Comparison of ENCODE assay signal across 18 cellular contexts in the genomic region with DNA sequence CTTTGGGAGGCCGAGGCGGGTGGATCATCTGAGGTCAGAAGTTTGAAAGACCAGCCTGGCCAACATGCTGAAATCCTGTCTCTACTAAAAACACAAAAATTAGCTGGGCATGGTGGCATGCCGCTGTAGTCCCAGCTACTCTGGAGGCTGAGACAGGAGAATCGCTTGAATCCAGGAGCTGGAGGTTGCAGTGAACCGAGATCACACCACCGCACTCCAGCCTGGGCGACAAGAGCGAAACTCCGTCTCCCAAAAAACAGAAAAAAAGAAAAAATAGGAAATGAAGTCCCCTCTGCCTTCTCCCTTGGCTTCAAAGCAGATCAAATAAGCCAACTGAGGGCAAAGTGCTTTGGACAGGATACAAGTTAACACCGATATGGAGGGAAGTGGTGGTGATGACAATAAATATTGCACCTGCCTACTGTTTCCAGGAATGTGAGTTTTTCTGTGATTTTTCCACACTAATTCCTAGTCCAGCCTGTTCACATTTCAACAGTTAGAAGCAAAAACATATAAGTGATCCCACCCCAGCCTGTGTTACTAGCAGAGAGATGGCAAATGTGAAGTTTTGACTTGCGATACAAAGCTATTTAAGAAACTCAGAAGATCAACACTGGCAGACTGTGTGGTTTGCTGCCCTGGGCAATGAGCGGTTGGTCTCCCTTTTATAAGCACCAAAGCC.
DNase-seq lines count a peak whose midpoint lies in the region; ATAC-seq, FAIRE-seq and TF ChIP-seq lines count a peak whose summit lies in the region.
"Had no signal": no experiment of that assay in that cellular context is flagged by ENCODE, and none has a peak within 500 bp of the region (broad histone marks: within the 10 kb centered on the region; RNA-seq: fewer than 3 reads in every experiment).

No MANE protein-coding gene starts in this region.

- H3K4me1 Mint-ChIP-seq in CD4-positive, CD25-positive, alpha-beta regulatory T cell: peaks cover 9 to 12% (median 10%) of the 10 kb centered on the region in 4 donors

- no peaks in the 10 kb centered on the region for H3K9me3 ChIP-seq in CD4-positive, CD25-positive, alpha-beta regulatory T cell (ENCODE audit: control insufficient read depth in 2 of 2, low read length in 2 of 2)
- no peaks in the 10 kb centered on the region for H3K9me3 ChIP-seq in pancreas
- H3K9me3 ChIP-seq: A549, BE2C, Caco-2 had no signal

- H3K27me3 Mint-ChIP-seq in CD4-positive, CD25-positive, alpha-beta regulatory T cell: no peaks in the 10 kb centered on the region
- H3K27me3 Mint-ChIP-seq: CD8-positive, alpha-beta memory T cell had no signal

- H3K27me3 ChIP-seq in CD4-positive, CD25-positive, alpha-beta regulatory T cell (ENCODE audit: control insufficient read depth, insufficient read depth, low read length): no peaks in the 10 kb centered on the region
- no peaks in the 10 kb centered on the region for H3K27me3 ChIP-seq in pancreas
- H3K27me3 ChIP-seq: BE2C had no signal

- intact Hi-C loops in pancreas (cut with DNase I): no loop called here

- no peak overlapping the region for H3K4me3 ChIP-seq in CD4-positive, CD25-positive, alpha-beta regulatory T cell (ENCODE audit: low read depth, low read length)
- H3K4me3 ChIP-seq in pancreas: no peak overlapping the region
- H3K4me3 ChIP-seq: A549, GM12878 had no signal

- no peak for FAIRE-seq in pancreas (lab: Jason Lieb, UNC)
- FAIRE-seq: A549, GM12878, GM18507 had no signal

- H3K9me3 Mint-ChIP-seq in CD4-positive, CD25-positive, alpha-beta regulatory T cell: no peaks in the 10 kb centered on the region
- H3K9me3 Mint-ChIP-seq: HFFc6 had no signal

- H3K36me3 ChIP-seq in CD4-positive, CD25-positive, alpha-beta regulatory T cell (ENCODE audit: control insufficient read depth, insufficient read depth, low read length): peaks cover 37% of the 10 kb centered on the region
- H3K36me3 ChIP-seq in pancreas: no peaks in the 10 kb centered on the region
- H3K36me3 ChIP-seq: BE2C had no signal

- H3K4me3 Mint-ChIP-seq in CD4-positive, CD25-positive, alpha-beta regulatory T cell: no peak overlapping the region
- H3K4me3 Mint-ChIP-seq: HFFc6 had no signal

- DNase-seq in CD4-positive, CD25-positive, alpha-beta regulatory T cell: no peak
- DNase-seq in SW480 (ENCODE audit: low spot score) (peak; percentile 23), left lobe of liver (ENCODE audit: low spot score) (no peak), pancreas (no peak), NCI-H345 (lab: John Stamatoyannopoulos, UW) (no peak), NCI-H2196 treated with DMSO at 0.1 percent for 48 hours (lab: John Stamatoyannopoulos, UW; ENCODE audit: unreplicated experiment) (no peak)
- DNase-seq in activated CD4-positive, alpha-beta T cell treated with anti-CD3 and anti-CD28 coated beads for 1 hour: no peak
- DNase-seq: BE2C; Caco-2; CD8-positive, alpha-beta memory T cell; HCEC 1CT; HFFc6; IMR-90 had no signal

- no peaks in the 10 kb centered on the region for H3K4me1 ChIP-seq in CD4-positive, CD25-positive, alpha-beta regulatory T cell (ENCODE audit: control insufficient read depth, insufficient read depth, low read length, poor library complexity, severe bottlenecking)
- peaks cover 0 to 16% (median 8%) of the 10 kb centered on the region in 3 donors for H3K4me1 ChIP-seq in pancreas
- H3K4me1 ChIP-seq: A549, BE2C, Caco-2 had no signal

- H3K36me3 Mint-ChIP-seq in CD4-positive, CD25-positive, alpha-beta regulatory T cell: peaks cover 48% of the 10 kb centered on the region

- no peak for ATAC-seq in CD4-positive, CD25-positive, alpha-beta regulatory T cell (ENCODE audit: low read depth in 2 of 2)
- ATAC-seq in left lobe of liver (peak; percentile 91), pancreas (peak; percentile 14 to 50 (median 43))
- ATAC-seq: A549 had no signal

- no peak for TF ChIP-seq CTCF in pancreas (IDR thresholded peaks at IDR 0.05)

- peak overlapping the region in 2 of 3 donors; percentile 2 to 14 for H3K27ac Mint-ChIP-seq in CD4-positive, CD25-positive, alpha-beta regulatory T cell
- H3K27ac Mint-ChIP-seq: HFFc6 had no signal

- H3K27ac ChIP-seq in CD4-positive, CD25-positive, alpha-beta regulatory T cell (ENCODE audit: insufficient read depth, low read length, poor library complexity, severe bottlenecking): no peak overlapping the region
- peak overlapping the region in 1 of 4 donors; percentile 10 for H3K27ac ChIP-seq in pancreas
- H3K27ac ChIP-seq: A549, C4-2B, HL-60 had no signal

- WGBS in pancreas, 2 donors: 87 to 90% methylated on average over 12 of the region's 12 CpGs

Comparison
In these comparisons a context has a peak if more than half of its experiments do, and no peak if none do; other contexts are left out.
1. ATAC-seq: peak in left lobe of liver (single experiment) and pancreas (4 of 4); none in CD4-positive, CD25-positive, alpha-beta regulatory T cell (0 of 2).